8 cellular contexts compared by ENCODE assay signal in genomic region chr1:41739061-41739955, GRCh38.
DNase-seq lines count a peak whose midpoint lies in the region; ATAC-seq, FAIRE-seq and TF ChIP-seq lines count a peak whose summit lies in the region.

No MANE protein-coding gene starts in this region.

- H2AFZ ChIP-seq in endothelial cell of umbilical vein (ENCODE audit: low read depth, low read length), result peak overlapping the region; percentile 45

- intact Hi-C loops in endothelial cell of umbilical vein (cut with micrococcal nuclease), result no loop called here

- FAIRE-seq in endothelial cell of umbilical vein (lab: Jason Lieb, UNC), result peak; percentile 12

- CTCF ChIA-PET in endothelial cell of umbilical vein (lab: Charles Lee), result interaction anchor here (1.5 kb wide), 1 partner anchor 26 kb away, joined by 5 read pairs; no protein-coding TSS in a partner anchor

- no peak overlapping the region for H3K27ac ChIP-seq in endothelial cell of umbilical vein (ENCODE audit: insufficient read depth, low read depth, low read length)
- H3K27ac ChIP-seq in neutrophil, result peak overlapping the region; percentile 84
- H3K27ac ChIP-seq in suprapubic skin, result peak overlapping the region; percentile 67

- ATAC-seq in GM19467 (IDR thresholded peaks at IDR 0.05; ENCODE audit: unreplicated experiment), result peak; percentile 56

- TF ChIP-seq CTCF in endothelial cell of umbilical vein (IDR thresholded peaks at IDR 0.05; ENCODE audit: extremely low read depth in 1 of 2, insufficient read depth in 1 of 2, low read depth in 1 of 2, low read length in 2 of 2) (no peak), neutrophil (IDR thresholded peaks at IDR 0.05) (no peak), suprapubic skin (IDR thresholded peaks at IDR 0.05) (no peak), BE2C (IDR thresholded peaks at IDR 0.05; ENCODE audit: low read depth, low read length) (no peak)

- H3K27me3 ChIP-seq in MG63 (no peaks in the 10 kb centered on the region), endothelial cell of umbilical vein (ENCODE audit: control insufficient read depth in 2 of 2, insufficient read depth in 2 of 2, low read length in 2 of 2) (no peaks in the 10 kb centered on the region), neutrophil (no peaks in the 10 kb centered on the region), suprapubic skin (no peaks in the 10 kb centered on the region), BE2C (no peaks in the 10 kb centered on the region)

- H3K4me1 ChIP-seq in endothelial cell of umbilical vein (ENCODE audit: control insufficient read depth, extremely low read depth, insufficient read depth, low read length) (peaks cover 7% of the 10 kb centered on the region), neutrophil (ENCODE audit: control insufficient read depth in 1 of 2, insufficient read depth in 1 of 2, low read depth in 1 of 2, low read length in 1 of 2) (peaks cover 75 to 81% of the 10 kb centered on the region in 2 experiments), suprapubic skin (peaks cover 47% of the 10 kb centered on the region), BE2C (no peaks in the 10 kb centered on the region)

- H3K9me3 ChIP-seq in MG63 (no peaks in the 10 kb centered on the region), endothelial cell of umbilical vein (replicated peaks; ENCODE audit: control insufficient read depth, insufficient read depth, low read length) (no peaks in the 10 kb centered on the region), neutrophil (no peaks in the 10 kb centered on the region), suprapubic skin (no peaks in the 10 kb centered on the region), BE2C (no peaks in the 10 kb centered on the region)

- TF ChIP-seq POLR2A in endothelial cell of umbilical vein (IDR thresholded peaks at IDR 0.05; ENCODE audit: low read depth, low read length) (no peak), suprapubic skin (IDR thresholded peaks at IDR 0.05) (no peak)

- no peaks in the 10 kb centered on the region for H3K79me2 ChIP-seq in endothelial cell of umbilical vein (ENCODE audit: control insufficient read depth, insufficient read depth, low read length)

- H3K9me1 ChIP-seq in endothelial cell of umbilical vein (replicated peaks; ENCODE audit: control insufficient read depth, extremely low read depth, insufficient read depth, low read length), result no peaks in the 10 kb centered on the region

- DNase-seq in AG08396 (ENCODE audit: low spot score), result peak; percentile 62
- DNase-seq in MG63, result peak; percentile 53
- DNase-seq in activated CD8-positive, alpha-beta memory T cell treated with anti-CD3 and anti-CD28 coated beads for 24 hours, result peak; percentile 89
- peak; percentile 68 for DNase-seq in endothelial cell of umbilical vein (ENCODE audit: low read depth, low spot score)
- peak; percentile 84 to 88 for DNase-seq in suprapubic skin (ENCODE audit: low spot score in 2 of 2)
- DNase-seq in BE2C, result no peak

- 18% methylated on average over 21 of the region's 21 CpGs for WGBS in suprapubic skin

- dilution Hi-C loops in endothelial cell of umbilical vein (cut with MboI; ENCODE audit: extremely low pct_ligation_motif_present, low sequenced_read_pairs), result no loop called here

- no peak for TF ChIP-seq EP300 in suprapubic skin (IDR thresholded peaks at IDR 0.05)

- H3K4me2 ChIP-seq in endothelial cell of umbilical vein (ENCODE audit: insufficient read depth, low read length), result no peak overlapping the region

- H3K36me3 ChIP-seq in MG63, result no peaks in the 10 kb centered on the region
- no peaks in the 10 kb centered on the region for H3K36me3 ChIP-seq in endothelial cell of umbilical vein (ENCODE audit: control insufficient read depth in 2 of 2, extremely low read depth in 1 of 2, insufficient read depth in 2 of 2, low read length in 2 of 2)
- H3K36me3 ChIP-seq in neutrophil, result no peaks in the 10 kb centered on the region
- no peaks in the 10 kb centered on the region for H3K36me3 ChIP-seq in suprapubic skin
- no peaks in the 10 kb centered on the region for H3K36me3 ChIP-seq in BE2C

- H3K9ac ChIP-seq in endothelial cell of umbilical vein (replicated peaks; ENCODE audit: extremely low read depth, insufficient read depth, low read length), result no peak overlapping the region

- POLR2A ChIA-PET in endothelial cell of umbilical vein (lab: Charles Lee), result no interaction called here

- H3K4me3 ChIP-seq in MG63, result no peak overlapping the region
- H3K4me3 ChIP-seq in endothelial cell of umbilical vein (replicated peaks in 1 of 3; ENCODE audit: insufficient read depth in 1 of 3, low read depth in 1 of 3, low read length in 3 of 3), result no peak overlapping the region
- peak overlapping the region; percentile 56 to 61 for H3K4me3 ChIP-seq in neutrophil (ENCODE audit: low read depth in 1 of 2, low read length in 1 of 2)
- peak overlapping the region; percentile 28 for H3K4me3 ChIP-seq in suprapubic skin
- no peak overlapping the region for H3K4me3 ChIP-seq in BE2C (ENCODE audit: low read depth, low read length)

- BruUV-seq in endothelial cell of umbilical vein (replicated peaks; lab: Mats Ljungman, UMichigan), result no TSS peak

- H4K20me1 ChIP-seq in endothelial cell of umbilical vein (replicated peaks; ENCODE audit: control insufficient read depth, extremely low read depth, insufficient read depth, low read length), result no peaks in the 10 kb centered on the region

TF ChIP-seq in endothelial cell of umbilical vein, 7 proteins besides CTCF, POLR2A, EP300 and RAD21:
- peak; percentile 51 for TF ChIP-seq MAX (IDR thresholded peaks at IDR 0.05; ENCODE audit: insufficient read depth, insufficient read length)
- no peak for TF ChIP-seq MYC (IDR thresholded peaks at IDR 0.05; ENCODE audit: low read depth, low read length)

Comparison
In these comparisons a context has a peak if more than half of its experiments do, and no peak if none do; other contexts are left out.
1. H3K4me3 ChIP-seq: peak in neutrophil (2 of 2) and suprapubic skin (single experiment); none in MG63 (single experiment), endothelial cell of umbilical vein (0 of 3) and BE2C (single experiment).